In genomic region chr10:102627446-102628293, GRCh38 we compare ENCODE assay signal across 8 cellular contexts. TPM values are rescaled to one million over a fixed set of nuclear protein-coding genes. Genes with fewer than 3 reads are reported as not detected.
DNase-seq lines count a peak whose midpoint lies in the region; ATAC-seq and TF ChIP-seq lines count a peak whose summit lies in the region.

No MANE protein-coding gene starts in this region.

- peak overlapping the region; percentile 97 for H3K27ac ChIP-seq in GM23338 (ENCODE audit: low read depth)

- H3K9me3 Mint-ChIP-seq in GM23338 = no peaks in the 10 kb centered on the region

- H3K9me2 ChIP-seq in GM23338 (ENCODE audit: insufficient read depth) = no peaks in the 10 kb centered on the region

- peaks cover 10% of the 10 kb centered on the region for H3F3A ChIP-seq in GM23338 (replicated peaks; ENCODE audit: low read depth)

- peak overlapping the region; percentile 37; the same call in 1 of the 2 replicates for H3K4me3 ChIP-seq in GM23338
- no peak overlapping the region for H3K4me3 ChIP-seq in skeletal muscle satellite cell (ENCODE audit: low read length)

- H3K27me3 ChIP-seq in GM23338 (ENCODE audit: insufficient read depth) (no peaks in the 10 kb centered on the region), skeletal muscle satellite cell (ENCODE audit: control insufficient read depth, insufficient read depth, low read length) (no peaks in the 10 kb centered on the region)

- peak overlapping the region; percentile 76 for H3K9ac ChIP-seq in skeletal muscle satellite cell (ENCODE audit: low read depth, low read length)

- no peaks in the 10 kb centered on the region for H3K79me2 ChIP-seq in GM23338 (replicated peaks; ENCODE audit: insufficient read depth)

- H3K4me2 ChIP-seq in GM23338 = peak overlapping the region; percentile 76
- peak overlapping the region; percentile 37 for H3K4me2 ChIP-seq in skeletal muscle satellite cell (ENCODE audit: low read length)

- no peak for TF ChIP-seq CTCF in GM23338 (conservative IDR thresholded peaks at IDR 0.05; ENCODE audit: low read depth in 2 of 2)

- H2AFZ ChIP-seq in GM23338 = peak overlapping the region; percentile 87

- H3K36me3 ChIP-seq in GM23338 (ENCODE audit: insufficient read depth) = no peaks in the 10 kb centered on the region
- H3K36me3 ChIP-seq in skeletal muscle satellite cell (ENCODE audit: insufficient read depth, low read length) = no peaks in the 10 kb centered on the region

- peaks cover 76% of the 10 kb centered on the region for H3K4me1 Mint-ChIP-seq in GM23338

- ATAC-seq in GM23338 (peak; percentile 76), GM19328 (IDR thresholded peaks at IDR 0.05; ENCODE audit: unreplicated experiment) (no peak)

- H4K20me1 ChIP-seq in GM23338 (replicated peaks; ENCODE audit: insufficient read depth) = no peaks in the 10 kb centered on the region

- H3K4me1 ChIP-seq in GM23338 (ENCODE audit: insufficient read depth) (peaks cover 52% of the 10 kb centered on the region), skeletal muscle satellite cell (ENCODE audit: control insufficient read depth, insufficient read depth, low read length) (peaks cover 70% of the 10 kb centered on the region)

- H3K27me3 Mint-ChIP-seq in GM23338 (ENCODE audit: insufficient read depth, low read depth, poor library complexity) = peaks cover 27% of the 10 kb centered on the region

- peak overlapping the region; percentile 52 for H3K4me3 Mint-ChIP-seq in GM23338

- H3K36me3 Mint-ChIP-seq in GM23338 (ENCODE audit: low read depth) = no peaks in the 10 kb centered on the region

- peak; percentile 89 for DNase-seq in GM23338 (ENCODE audit: low spot score)
- peak in 47 of 58 donors; percentile 29 to 91 (median 69) for DNase-seq in anterior cingulate cortex (lab: John Stamatoyannopoulos, UW)
- peak; percentile 39 to 65 for DNase-seq in hippocampal formation (lab: John Stamatoyannopoulos, UW)
- no peak for DNase-seq in NCI-H2171 treated with DMSO at 0.1 percent for 48 hours (lab: John Stamatoyannopoulos, UW)
- DNase-seq in cerebellum (ENCODE audit: low spot score) = no peak
- DNase-seq in DMS79 treated with DMSO at 0.1 percent for 48 hours (lab: John Stamatoyannopoulos, UW) = no peak

- H3K9me3 ChIP-seq in skeletal muscle satellite cell (replicated peaks; ENCODE audit: low read length) = no peaks in the 10 kb centered on the region

- H3K27ac Mint-ChIP-seq in GM23338 = peak overlapping the region; percentile 97

TF ChIP-seq in GM23338, 12 proteins besides CTCF, POLR2A, EP300 and RAD21:
- TF ChIP-seq CREB1 (CRISPR knock-in tag; IDR thresholded peaks at IDR 0.05; ENCODE audit: low read depth) (0 out of 2 replicates have a peak, but pooled peaks have one; percentile 37), ETS1 (IDR thresholded peaks at IDR 0.05) (no peak)

RNA-seq across cellular contexts. Expression of gene TRIM8, which starts 16.6 kb away (rescaled TPM):
- 33.4 and 36.7 TPM in 2 replicates for total RNA-seq in GM23338 (2014; rRNA removed; shearing (Covaris generic))
- 15.1 and 20.2 TPM in 2 replicates for polyA plus RNA-seq in GM23338 (2016; fragmentation: Nextera tagmentation; extraction: Ambion mirVana)
- total RNA-seq in skeletal muscle satellite cell (2012; rRNA removed) = 62.9 and 69.2 TPM in 2 replicates
- 50.3 TPM for total RNA-seq in cerebellum

Comparison
In these comparisons a context has a peak if more than half of its experiments do, and no peak if none do; other contexts are left out.
1. DNase-seq: peak in GM23338 (single experiment), anterior cingulate cortex (47 of 58) and hippocampal formation (2 of 2); none in NCI-H2171 treated with DMSO at 0.1 percent for 48 hours (single experiment), cerebellum (single experiment) and DMS79 treated with DMSO at 0.1 percent for 48 hours (single experiment).